8 cellular contexts compared by ENCODE assay signal in genomic region chr3:25665646-25666136, GRCh38. TPM values are rescaled to one million over a fixed set of nuclear protein-coding genes. Genes with fewer than 3 reads are reported as not detected.
DNase-seq lines count a peak whose midpoint lies in the region; FAIRE-seq and TF ChIP-seq lines count a peak whose summit lies in the region.

No MANE protein-coding gene starts in this region.

- H3K9me3 ChIP-seq in SK-N-MC (ENCODE audit: low read depth, low read length) (no peaks in the 10 kb centered on the region), skeletal muscle satellite cell (replicated peaks; ENCODE audit: low read length) (no peaks in the 10 kb centered on the region)

- in situ Hi-C loops in G401 (cut with HindIII; ENCODE audit: low sequenced_read_pairs), result no loop called here

- H3K9ac ChIP-seq in SK-N-MC (ENCODE audit: insufficient read length) (no peak overlapping the region), skeletal muscle satellite cell (ENCODE audit: low read depth, low read length) (peak overlapping the region; percentile 95)

- TF ChIP-seq CTCF in fibroblast of pulmonary artery (IDR thresholded peaks at IDR 0.05; ENCODE audit: low read length, missing control alignments), result no peak

- H3K27me3 ChIP-seq in H7 (ENCODE audit: control insufficient read depth, insufficient read depth, low read length) (no peaks in the 10 kb centered on the region), skeletal muscle satellite cell (ENCODE audit: control insufficient read depth, insufficient read depth, low read length) (no peaks in the 10 kb centered on the region)

- H3K27ac ChIP-seq in SK-N-MC, result no peak overlapping the region

- peaks cover 24% of the 10 kb centered on the region for H3K4me1 ChIP-seq in skeletal muscle satellite cell (ENCODE audit: control insufficient read depth, insufficient read depth, low read length)

- DNase-seq in H7 (no peak), SK-N-MC (ENCODE audit: low read depth, low spot score) (no peak), fibroblast of pulmonary artery (ENCODE audit: low read depth) (no peak), iPS-NIHi7 (ENCODE audit: extremely low spot score) (no peak), urothelium cell line (ENCODE audit: low spot score) (no peak), cerebellar nuclear complex (lab: John Stamatoyannopoulos, UW) (no peak), G401 (ENCODE audit: low spot score) (no peak)

- no peak for FAIRE-seq in urothelium cell line (lab: Jason Lieb, UNC)

- peak overlapping the region; percentile 84 for H3K4me2 ChIP-seq in skeletal muscle satellite cell (ENCODE audit: low read length)

- H3K36me3 ChIP-seq in H7 (replicated peaks; ENCODE audit: control insufficient read depth, insufficient read depth, low read length) (no peaks in the 10 kb centered on the region), SK-N-MC (ENCODE audit: insufficient read depth, low read length) (no peaks in the 10 kb centered on the region), skeletal muscle satellite cell (ENCODE audit: insufficient read depth, low read length) (no peaks in the 10 kb centered on the region)

- H3K4me3 ChIP-seq in H7 (ENCODE audit: insufficient read depth, low read depth, low read length), result peak overlapping the region; percentile 83
- H3K4me3 ChIP-seq in SK-N-MC, result peak overlapping the region; percentile 77
- H3K4me3 ChIP-seq in fibroblast of pulmonary artery (replicated peaks; ENCODE audit: low read depth, low read length), result peak overlapping the region; percentile 81
- peak overlapping the region; percentile 76 for H3K4me3 ChIP-seq in skeletal muscle satellite cell (ENCODE audit: low read length)

RNA-seq across cellular contexts. Expression of gene TOP2B, which starts 1.0 kb away (rescaled TPM):
- 81.2 and 151 TPM in 2 replicates for total RNA-seq in H7 (2014; rRNA removed; shearing (Covaris generic))
- total RNA-seq in skeletal muscle satellite cell (2012; rRNA removed), result 40.4 and 56.0 TPM in 2 replicates
- total RNA-seq in G401 (2014; rRNA removed; shearing (Covaris generic)), result 63.3 and 122 TPM in 2 replicates
